In the genomic region with DNA sequence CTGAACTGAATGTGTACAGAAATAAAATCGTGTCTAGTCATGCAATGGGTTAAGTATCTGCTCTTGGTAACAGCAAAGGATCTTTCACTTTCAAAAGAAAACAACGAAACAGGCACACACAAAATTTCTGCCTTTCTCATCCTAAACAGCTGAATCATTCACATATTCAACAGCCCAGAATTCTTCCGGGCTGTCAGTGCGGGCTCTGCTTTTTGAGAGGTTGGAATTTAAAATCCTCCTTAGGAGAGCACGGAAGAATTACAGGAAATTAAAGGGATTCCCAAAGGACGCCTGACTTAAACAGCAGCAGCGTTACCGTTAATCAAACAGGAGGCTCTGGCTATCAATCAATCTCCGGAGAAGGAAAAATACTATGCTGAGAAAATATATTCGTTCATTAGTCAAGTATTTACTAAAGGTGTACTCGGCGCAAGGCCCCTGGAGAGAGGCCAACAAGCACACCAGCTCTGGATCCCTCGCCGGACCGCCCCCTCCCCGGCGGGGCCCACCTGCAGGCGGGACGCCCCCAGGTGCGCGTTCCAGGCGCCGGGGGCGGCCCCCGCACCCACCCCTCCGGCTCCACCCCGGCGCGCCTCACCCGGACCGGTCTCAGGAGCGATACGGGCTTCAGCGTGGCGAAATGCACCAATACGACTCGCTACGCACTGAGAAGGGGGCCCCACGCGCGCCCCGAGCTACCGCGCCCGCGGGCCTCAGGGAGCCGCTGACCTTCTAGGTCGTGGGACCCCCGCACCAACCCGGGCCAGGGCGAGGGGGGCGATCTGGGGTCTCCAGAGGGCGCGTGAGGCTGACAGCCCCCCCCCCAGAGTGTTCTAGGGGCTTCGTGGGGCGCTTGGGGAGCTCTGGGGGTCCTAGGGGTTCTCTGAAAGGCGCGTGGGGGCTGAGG, we compare ENCODE assay signal across 1 cellular context.
TF ChIP-seq lines count a peak whose summit lies in the region.

No MANE protein-coding gene starts in this region.

TF ChIP-seq in HepG2, 621 proteins besides CTCF, POLR2A, EP300 and RAD21 (continued from another document and continues in another):
- TF ChIP-seq, protein P1, sequence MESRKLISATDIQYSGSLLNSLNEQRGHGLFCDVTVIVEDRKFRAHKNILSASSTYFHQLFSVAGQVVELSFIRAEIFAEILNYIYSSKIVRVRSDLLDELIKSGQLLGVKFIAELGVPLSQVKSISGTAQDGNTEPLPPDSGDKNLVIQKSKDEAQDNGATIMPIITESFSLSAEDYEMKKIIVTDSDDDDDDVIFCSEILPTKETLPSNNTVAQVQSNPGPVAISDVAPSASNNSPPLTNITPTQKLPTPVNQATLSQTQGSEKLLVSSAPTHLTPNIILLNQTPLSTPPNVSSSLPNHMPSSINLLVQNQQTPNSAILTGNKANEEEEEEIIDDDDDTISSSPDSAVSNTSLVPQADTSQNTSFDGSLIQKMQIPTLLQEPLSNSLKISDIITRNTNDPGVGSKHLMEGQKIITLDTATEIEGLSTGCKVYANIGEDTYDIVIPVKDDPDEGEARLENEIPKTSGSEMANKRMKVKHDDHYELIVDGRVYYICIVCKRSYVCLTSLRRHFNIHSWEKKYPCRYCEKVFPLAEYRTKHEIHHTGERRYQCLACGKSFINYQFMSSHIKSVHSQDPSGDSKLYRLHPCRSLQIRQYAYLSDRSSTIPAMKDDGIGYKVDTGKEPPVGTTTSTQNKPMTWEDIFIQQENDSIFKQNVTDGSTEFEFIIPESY (CRISPR knock-in tag; IDR thresholded peaks at IDR 0.05), result no peak
- TF ChIP-seq, protein P2, sequence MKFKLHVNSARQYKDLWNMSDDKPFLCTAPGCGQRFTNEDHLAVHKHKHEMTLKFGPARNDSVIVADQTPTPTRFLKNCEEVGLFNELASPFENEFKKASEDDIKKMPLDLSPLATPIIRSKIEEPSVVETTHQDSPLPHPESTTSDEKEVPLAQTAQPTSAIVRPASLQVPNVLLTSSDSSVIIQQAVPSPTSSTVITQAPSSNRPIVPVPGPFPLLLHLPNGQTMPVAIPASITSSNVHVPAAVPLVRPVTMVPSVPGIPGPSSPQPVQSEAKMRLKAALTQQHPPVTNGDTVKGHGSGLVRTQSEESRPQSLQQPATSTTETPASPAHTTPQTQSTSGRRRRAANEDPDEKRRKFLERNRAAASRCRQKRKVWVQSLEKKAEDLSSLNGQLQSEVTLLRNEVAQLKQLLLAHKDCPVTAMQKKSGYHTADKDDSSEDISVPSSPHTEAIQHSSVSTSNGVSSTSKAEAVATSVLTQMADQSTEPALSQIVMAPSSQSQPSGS (CRISPR knock-in tag; IDR thresholded peaks at IDR 0.05), result no peak
- peak; percentile 68 for TF ChIP-seq AGO2 (optimal IDR thresholded peaks at IDR 0.05; ENCODE audit: low read depth, low read length)
- TF ChIP-seq TP53 (CRISPR knock-in tag; conservative IDR thresholded peaks at IDR 0.05), result no peak
- no peak for TF ChIP-seq FIP1L1 (IDR thresholded peaks at IDR 0.05; ENCODE audit: borderline replicate concordance, insufficient read depth, low read depth, low read length)
- no peak for TF ChIP-seq GLI4 (CRISPR knock-in tag; IDR thresholded peaks at IDR 0.05; ENCODE audit: borderline replicate concordance)
- 0 out of 2 replicates have a peak, but pooled peaks have one; percentile 13 for TF ChIP-seq PAWR (CRISPR knock-in tag; IDR thresholded peaks at IDR 0.05; ENCODE audit: borderline replicate concordance)
- TF ChIP-seq CEBPB (IDR thresholded peaks at IDR 0.05; ENCODE audit: borderline replicate concordance, low read depth, low read length), result no peak
- TF ChIP-seq, protein P3, sequence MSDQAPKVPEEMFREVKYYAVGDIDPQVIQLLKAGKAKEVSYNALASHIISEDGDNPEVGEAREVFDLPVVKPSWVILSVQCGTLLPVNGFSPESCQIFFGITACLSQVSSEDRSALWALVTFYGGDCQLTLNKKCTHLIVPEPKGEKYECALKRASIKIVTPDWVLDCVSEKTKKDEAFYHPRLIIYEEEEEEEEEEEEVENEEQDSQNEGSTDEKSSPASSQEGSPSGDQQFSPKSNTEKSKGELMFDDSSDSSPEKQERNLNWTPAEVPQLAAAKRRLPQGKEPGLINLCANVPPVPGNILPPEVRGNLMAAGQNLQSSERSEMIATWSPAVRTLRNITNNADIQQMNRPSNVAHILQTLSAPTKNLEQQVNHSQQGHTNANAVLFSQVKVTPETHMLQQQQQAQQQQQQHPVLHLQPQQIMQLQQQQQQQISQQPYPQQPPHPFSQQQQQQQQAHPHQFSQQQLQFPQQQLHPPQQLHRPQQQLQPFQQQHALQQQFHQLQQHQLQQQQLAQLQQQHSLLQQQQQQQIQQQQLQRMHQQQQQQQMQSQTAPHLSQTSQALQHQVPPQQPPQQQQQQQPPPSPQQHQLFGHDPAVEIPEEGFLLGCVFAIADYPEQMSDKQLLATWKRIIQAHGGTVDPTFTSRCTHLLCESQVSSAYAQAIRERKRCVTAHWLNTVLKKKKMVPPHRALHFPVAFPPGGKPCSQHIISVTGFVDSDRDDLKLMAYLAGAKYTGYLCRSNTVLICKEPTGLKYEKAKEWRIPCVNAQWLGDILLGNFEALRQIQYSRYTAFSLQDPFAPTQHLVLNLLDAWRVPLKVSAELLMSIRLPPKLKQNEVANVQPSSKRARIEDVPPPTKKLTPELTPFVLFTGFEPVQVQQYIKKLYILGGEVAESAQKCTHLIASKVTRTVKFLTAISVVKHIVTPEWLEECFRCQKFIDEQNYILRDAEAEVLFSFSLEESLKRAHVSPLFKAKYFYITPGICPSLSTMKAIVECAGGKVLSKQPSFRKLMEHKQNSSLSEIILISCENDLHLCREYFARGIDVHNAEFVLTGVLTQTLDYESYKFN (CRISPR knock-in tag; conservative IDR thresholded peaks at IDR 0.05), result no peak; the same call in 1 of the 2 replicates
- TF ChIP-seq TOE1 (CRISPR knock-in tag; IDR thresholded peaks at IDR 0.05), result no peak
- TF ChIP-seq NRL (CRISPR knock-in tag; IDR thresholded peaks at IDR 0.05; ENCODE audit: borderline replicate concordance), result no peak
- TF ChIP-seq MXI1 (IDR thresholded peaks at IDR 0.05; ENCODE audit: borderline replicate concordance, low read depth, low read length), result peak; percentile 48; the same call in 1 of the 3 replicates
- TF ChIP-seq, protein P4, sequence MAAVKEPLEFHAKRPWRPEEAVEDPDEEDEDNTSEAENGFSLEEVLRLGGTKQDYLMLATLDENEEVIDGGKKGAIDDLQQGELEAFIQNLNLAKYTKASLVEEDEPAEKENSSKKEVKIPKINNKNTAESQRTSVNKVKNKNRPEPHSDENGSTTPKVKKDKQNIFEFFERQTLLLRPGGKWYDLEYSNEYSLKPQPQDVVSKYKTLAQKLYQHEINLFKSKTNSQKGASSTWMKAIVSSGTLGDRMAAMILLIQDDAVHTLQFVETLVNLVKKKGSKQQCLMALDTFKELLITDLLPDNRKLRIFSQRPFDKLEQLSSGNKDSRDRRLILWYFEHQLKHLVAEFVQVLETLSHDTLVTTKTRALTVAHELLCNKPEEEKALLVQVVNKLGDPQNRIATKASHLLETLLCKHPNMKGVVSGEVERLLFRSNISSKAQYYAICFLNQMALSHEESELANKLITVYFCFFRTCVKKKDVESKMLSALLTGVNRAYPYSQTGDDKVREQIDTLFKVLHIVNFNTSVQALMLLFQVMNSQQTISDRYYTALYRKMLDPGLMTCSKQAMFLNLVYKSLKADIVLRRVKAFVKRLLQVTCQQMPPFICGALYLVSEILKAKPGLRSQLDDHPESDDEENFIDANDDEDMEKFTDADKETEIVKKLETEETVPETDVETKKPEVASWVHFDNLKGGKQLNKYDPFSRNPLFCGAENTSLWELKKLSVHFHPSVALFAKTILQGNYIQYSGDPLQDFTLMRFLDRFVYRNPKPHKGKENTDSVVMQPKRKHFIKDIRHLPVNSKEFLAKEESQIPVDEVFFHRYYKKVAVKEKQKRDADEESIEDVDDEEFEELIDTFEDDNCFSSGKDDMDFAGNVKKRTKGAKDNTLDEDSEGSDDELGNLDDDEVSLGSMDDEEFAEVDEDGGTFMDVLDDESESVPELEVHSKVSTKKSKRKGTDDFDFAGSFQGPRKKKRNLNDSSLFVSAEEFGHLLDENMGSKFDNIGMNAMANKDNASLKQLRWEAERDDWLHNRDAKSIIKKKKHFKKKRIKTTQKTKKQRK (IDR thresholded peaks at IDR 0.05; ENCODE audit: low read length), result no peak
- TF ChIP-seq, protein P5, sequence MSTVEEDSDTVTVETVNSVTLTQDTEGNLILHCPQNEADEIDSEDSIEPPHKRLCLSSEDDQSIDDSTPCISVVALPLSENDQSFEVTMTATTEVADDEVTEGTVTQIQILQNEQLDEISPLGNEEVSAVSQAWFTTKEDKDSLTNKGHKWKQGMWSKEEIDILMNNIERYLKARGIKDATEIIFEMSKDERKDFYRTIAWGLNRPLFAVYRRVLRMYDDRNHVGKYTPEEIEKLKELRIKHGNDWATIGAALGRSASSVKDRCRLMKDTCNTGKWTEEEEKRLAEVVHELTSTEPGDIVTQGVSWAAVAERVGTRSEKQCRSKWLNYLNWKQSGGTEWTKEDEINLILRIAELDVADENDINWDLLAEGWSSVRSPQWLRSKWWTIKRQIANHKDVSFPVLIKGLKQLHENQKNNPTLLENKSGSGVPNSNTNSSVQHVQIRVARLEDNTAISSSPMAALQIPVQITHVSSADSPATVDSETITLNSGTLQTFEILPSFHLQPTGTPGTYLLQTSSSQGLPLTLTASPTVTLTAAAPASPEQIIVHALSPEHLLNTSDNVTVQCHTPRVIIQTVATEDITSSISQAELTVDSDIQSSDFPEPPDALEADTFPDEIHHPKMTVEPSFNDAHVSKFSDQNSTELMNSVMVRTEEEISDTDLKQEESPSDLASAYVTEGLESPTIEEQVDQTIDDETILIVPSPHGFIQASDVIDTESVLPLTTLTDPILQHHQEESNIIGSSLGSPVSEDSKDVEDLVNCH (CRISPR knock-in tag; IDR thresholded peaks at IDR 0.05), result no peak
- no peak for TF ChIP-seq ZNF234 (CRISPR knock-in tag; conservative IDR thresholded peaks at IDR 0.05)
- TF ChIP-seq ZKSCAN8 (CRISPR knock-in tag; IDR thresholded peaks at IDR 0.05; ENCODE audit: borderline replicate concordance), result no peak; the same call in 1 of the 2 replicates
- TF ChIP-seq, protein P6, sequence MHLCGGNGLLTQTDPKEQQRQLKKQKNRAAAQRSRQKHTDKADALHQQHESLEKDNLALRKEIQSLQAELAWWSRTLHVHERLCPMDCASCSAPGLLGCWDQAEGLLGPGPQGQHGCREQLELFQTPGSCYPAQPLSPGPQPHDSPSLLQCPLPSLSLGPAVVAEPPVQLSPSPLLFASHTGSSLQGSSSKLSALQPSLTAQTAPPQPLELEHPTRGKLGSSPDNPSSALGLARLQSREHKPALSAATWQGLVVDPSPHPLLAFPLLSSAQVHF (CRISPR knock-in tag; IDR thresholded peaks at IDR 0.05), result no peak
- TF ChIP-seq REXO4 (CRISPR knock-in tag; IDR thresholded peaks at IDR 0.05; ENCODE audit: borderline replicate concordance), result no peak
- TF ChIP-seq, protein P7, sequence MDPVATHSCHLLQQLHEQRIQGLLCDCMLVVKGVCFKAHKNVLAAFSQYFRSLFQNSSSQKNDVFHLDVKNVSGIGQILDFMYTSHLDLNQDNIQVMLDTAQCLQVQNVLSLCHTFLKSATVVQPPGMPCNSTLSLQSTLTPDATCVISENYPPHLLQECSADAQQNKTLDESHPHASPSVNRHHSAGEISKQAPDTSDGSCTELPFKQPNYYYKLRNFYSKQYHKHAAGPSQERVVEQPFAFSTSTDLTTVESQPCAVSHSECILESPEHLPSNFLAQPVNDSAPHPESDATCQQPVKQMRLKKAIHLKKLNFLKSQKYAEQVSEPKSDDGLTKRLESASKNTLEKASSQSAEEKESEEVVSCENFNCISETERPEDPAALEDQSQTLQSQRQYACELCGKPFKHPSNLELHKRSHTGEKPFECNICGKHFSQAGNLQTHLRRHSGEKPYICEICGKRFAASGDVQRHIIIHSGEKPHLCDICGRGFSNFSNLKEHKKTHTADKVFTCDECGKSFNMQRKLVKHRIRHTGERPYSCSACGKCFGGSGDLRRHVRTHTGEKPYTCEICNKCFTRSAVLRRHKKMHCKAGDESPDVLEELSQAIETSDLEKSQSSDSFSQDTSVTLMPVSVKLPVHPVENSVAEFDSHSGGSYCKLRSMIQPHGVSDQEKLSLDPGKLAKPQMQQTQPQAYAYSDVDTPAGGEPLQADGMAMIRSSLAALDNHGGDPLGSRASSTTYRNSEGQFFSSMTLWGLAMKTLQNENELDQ (CRISPR knock-in tag; IDR thresholded peaks at IDR 0.05; ENCODE audit: borderline replicate concordance), result no peak
- no peak for TF ChIP-seq ERF (CRISPR knock-in tag; IDR thresholded peaks at IDR 0.05)
- TF ChIP-seq NFE2L1 (CRISPR knock-in tag; IDR thresholded peaks at IDR 0.05; ENCODE audit: borderline replicate concordance), result no peak
- TF ChIP-seq, protein P8, sequence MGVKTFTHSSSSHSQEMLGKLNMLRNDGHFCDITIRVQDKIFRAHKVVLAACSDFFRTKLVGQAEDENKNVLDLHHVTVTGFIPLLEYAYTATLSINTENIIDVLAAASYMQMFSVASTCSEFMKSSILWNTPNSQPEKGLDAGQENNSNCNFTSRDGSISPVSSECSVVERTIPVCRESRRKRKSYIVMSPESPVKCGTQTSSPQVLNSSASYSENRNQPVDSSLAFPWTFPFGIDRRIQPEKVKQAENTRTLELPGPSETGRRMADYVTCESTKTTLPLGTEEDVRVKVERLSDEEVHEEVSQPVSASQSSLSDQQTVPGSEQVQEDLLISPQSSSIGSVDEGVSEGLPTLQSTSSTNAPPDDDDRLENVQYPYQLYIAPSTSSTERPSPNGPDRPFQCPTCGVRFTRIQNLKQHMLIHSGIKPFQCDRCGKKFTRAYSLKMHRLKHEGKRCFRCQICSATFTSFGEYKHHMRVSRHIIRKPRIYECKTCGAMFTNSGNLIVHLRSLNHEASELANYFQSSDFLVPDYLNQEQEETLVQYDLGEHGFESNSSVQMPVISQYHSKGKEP (CRISPR knock-in tag; IDR thresholded peaks at IDR 0.05), result no peak
- TF ChIP-seq MAZ (IDR thresholded peaks at IDR 0.05; ENCODE audit: borderline replicate concordance, low read depth, low read length), result peak; percentile 41; the same call in 1 of the 2 replicates
- no peak for TF ChIP-seq MAZ (CRISPR knock-in tag; IDR thresholded peaks at IDR 0.05; ENCODE audit: low read depth)
- TF ChIP-seq, protein P9, sequence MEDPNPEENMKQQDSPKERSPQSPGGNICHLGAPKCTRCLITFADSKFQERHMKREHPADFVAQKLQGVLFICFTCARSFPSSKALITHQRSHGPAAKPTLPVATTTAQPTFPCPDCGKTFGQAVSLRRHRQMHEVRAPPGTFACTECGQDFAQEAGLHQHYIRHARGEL (CRISPR knock-in tag; IDR thresholded peaks at IDR 0.05), result no peak
- TF ChIP-seq, protein P10, sequence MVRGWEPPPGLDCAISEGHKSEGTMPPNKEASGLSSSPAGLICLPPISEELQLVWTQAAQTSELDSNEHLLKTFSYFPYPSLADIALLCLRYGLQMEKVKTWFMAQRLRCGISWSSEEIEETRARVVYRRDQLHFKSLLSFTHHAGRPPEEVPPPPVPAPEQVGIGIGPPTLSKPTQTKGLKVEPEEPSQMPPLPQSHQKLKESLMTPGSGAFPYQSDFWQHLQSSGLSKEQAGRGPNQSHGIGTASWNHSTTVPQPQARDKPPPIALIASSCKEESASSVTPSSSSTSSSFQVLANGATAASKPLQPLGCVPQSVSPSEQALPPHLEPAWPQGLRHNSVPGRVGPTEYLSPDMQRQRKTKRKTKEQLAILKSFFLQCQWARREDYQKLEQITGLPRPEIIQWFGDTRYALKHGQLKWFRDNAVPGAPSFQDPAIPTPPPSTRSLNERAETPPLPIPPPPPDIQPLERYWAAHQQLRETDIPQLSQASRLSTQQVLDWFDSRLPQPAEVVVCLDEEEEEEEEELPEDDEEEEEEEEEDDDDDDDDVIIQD (CRISPR knock-in tag; IDR thresholded peaks at IDR 0.05; ENCODE audit: low read depth), result no peak
- no peak for TF ChIP-seq FOXO1 (CRISPR knock-in tag; IDR thresholded peaks at IDR 0.05)
